9 cellular contexts compared by ENCODE assay signal in genomic region chr4:102610007-102610406, GRCh38.
DNase-seq lines count a peak whose midpoint lies in the region; ATAC-seq and TF ChIP-seq lines count a peak whose summit lies in the region.
"Had no signal": no experiment of that assay in that cellular context is flagged by ENCODE, and none has a peak within 500 bp of the region (broad histone marks: within the 10 kb centered on the region; RNA-seq: fewer than 3 reads in every experiment).

No MANE protein-coding gene starts in this region.

- no peaks in the 10 kb centered on the region for H3K9me3 ChIP-seq in BE2C
- H3K9me3 ChIP-seq in RWPE2 (ENCODE audit: severe bottlenecking) = no peaks in the 10 kb centered on the region
- H3K9me3 ChIP-seq in aorta (ENCODE audit: control insufficient read depth, low read length) = no peaks in the 10 kb centered on the region

- H3K36me3 ChIP-seq in BE2C (peaks cover 23% of the 10 kb centered on the region), RWPE2 (ENCODE audit: low read depth) (peaks cover 81% of the 10 kb centered on the region), aorta (ENCODE audit: control insufficient read depth in 1 of 2, insufficient read depth in 2 of 2, low read length in 1 of 2) (peaks cover 8 to 15% of the 10 kb centered on the region in 2 donors)

- ATAC-seq in RWPE2 (ENCODE audit: low read depth) (no peak), GM18511 (IDR thresholded peaks at IDR 0.05; ENCODE audit: unreplicated experiment) (no peak), aorta (ENCODE audit: low FRiP score) (no peak), GM18505 (IDR thresholded peaks at IDR 0.05; ENCODE audit: unreplicated experiment) (no peak)

- H3K4me1 ChIP-seq in BE2C (no peaks in the 10 kb centered on the region), RWPE2 (ENCODE audit: insufficient read depth, poor library complexity, severe bottlenecking) (peaks cover 11% of the 10 kb centered on the region), aorta (ENCODE audit: control insufficient read depth in 1 of 2, insufficient read depth in 2 of 2, low read length in 2 of 2) (no peaks in the 10 kb centered on the region)

- H3K27me3 ChIP-seq in BE2C = no peaks in the 10 kb centered on the region
- H3K27me3 ChIP-seq in RWPE2 (ENCODE audit: insufficient read depth, poor library complexity, severe bottlenecking) = no peaks in the 10 kb centered on the region
- no peaks in the 10 kb centered on the region for H3K27me3 ChIP-seq in aorta (ENCODE audit: control insufficient read depth in 1 of 2, insufficient read depth in 2 of 2, low read length in 1 of 2)

- no peak for TF ChIP-seq POLR2A in GM18505 (IDR thresholded peaks at IDR 0.05; ENCODE audit: borderline replicate concordance, extremely low read depth, insufficient read depth, insufficient read length)

- intact Hi-C loops in aorta (cut with DNase I) = loop anchor here in 1 of 2 donors (10.0 kb wide), 1 partner anchor 165 kb away; no protein-coding TSS in a partner anchor

- DNase-seq in BE2C = no peak
- DNase-seq in GM13976 (ENCODE audit: low spot score) = no peak
- DNase-seq in RWPE2 (ENCODE audit: low spot score) = no peak
- peak; percentile 24 for DNase-seq in fibroblast of mammary gland (ENCODE audit: low read depth)
- DNase-seq in OCI-M2 (lab: John Stamatoyannopoulos, UW; ENCODE audit: unreplicated experiment) = no peak
- no peak for DNase-seq in aorta
- DNase-seq: naive B cell had no signal

- H3K4me3 ChIP-seq in BE2C (ENCODE audit: low read depth, low read length) (no peak overlapping the region), RWPE2 (ENCODE audit: severe bottlenecking) (no peak overlapping the region), fibroblast of mammary gland (ENCODE audit: control insufficient read depth, low read depth, low read length) (no peak overlapping the region), aorta (ENCODE audit: low read length in 2 of 2) (no peak overlapping the region)

- H3K27ac ChIP-seq in RWPE2 (ENCODE audit: poor library complexity, severe bottlenecking) = no peak overlapping the region
- no peak overlapping the region for H3K27ac ChIP-seq in aorta (ENCODE audit: low read depth in 1 of 2, low read length in 2 of 2)

- TF ChIP-seq CTCF in BE2C (IDR thresholded peaks at IDR 0.05; ENCODE audit: low read depth, low read length) (peak; percentile 31; the same call in 1 of the 2 replicates), GM13976 (IDR thresholded peaks at IDR 0.05; ENCODE audit: borderline replicate concordance, control extremely low read depth, extremely low read depth, insufficient read depth, missing control alignments) (peak; percentile 25), RWPE2 (IDR thresholded peaks at IDR 0.05; ENCODE audit: poor library complexity, severe bottlenecking) (peak; percentile 55), fibroblast of mammary gland (conservative IDR thresholded peaks at IDR 0.05; ENCODE audit: control insufficient read depth, insufficient read depth, low read depth, low read length) (peak; percentile 47)

- in situ Hi-C loops in GM13976 (cut with MboI; ENCODE audit: low sequenced_read_pairs, unreplicated experiment) = no loop called here
